In genomic region chr20:58938541-58938940, GRCh38 we compare ENCODE assay signal across 1 cellular context.
TF ChIP-seq lines count a peak whose summit lies in the region.

No MANE protein-coding gene starts in this region.

TF ChIP-seq in K562, 482 proteins besides CTCF, POLR2A, EP300 and RAD21 (continued from another document):
- TF ChIP-seq CLOCK (CRISPR knock-in tag; IDR thresholded peaks at IDR 0.05; ENCODE audit: borderline replicate concordance): no peak
- TF ChIP-seq ZNF217 (CRISPR knock-in tag; IDR thresholded peaks at IDR 0.05): no peak
- peak; percentile 35 for TF ChIP-seq CBX8 (IDR thresholded peaks at IDR 0.05; ENCODE audit: borderline replicate concordance, extremely low read depth, low read depth, low read length, poor library complexity, severe bottlenecking)
- TF ChIP-seq E2F3 (CRISPR knock-in tag; IDR thresholded peaks at IDR 0.05): no peak
- no peak for TF ChIP-seq RNF219 (CRISPR knock-in tag; IDR thresholded peaks at IDR 0.05)
